In the genomic region with DNA sequence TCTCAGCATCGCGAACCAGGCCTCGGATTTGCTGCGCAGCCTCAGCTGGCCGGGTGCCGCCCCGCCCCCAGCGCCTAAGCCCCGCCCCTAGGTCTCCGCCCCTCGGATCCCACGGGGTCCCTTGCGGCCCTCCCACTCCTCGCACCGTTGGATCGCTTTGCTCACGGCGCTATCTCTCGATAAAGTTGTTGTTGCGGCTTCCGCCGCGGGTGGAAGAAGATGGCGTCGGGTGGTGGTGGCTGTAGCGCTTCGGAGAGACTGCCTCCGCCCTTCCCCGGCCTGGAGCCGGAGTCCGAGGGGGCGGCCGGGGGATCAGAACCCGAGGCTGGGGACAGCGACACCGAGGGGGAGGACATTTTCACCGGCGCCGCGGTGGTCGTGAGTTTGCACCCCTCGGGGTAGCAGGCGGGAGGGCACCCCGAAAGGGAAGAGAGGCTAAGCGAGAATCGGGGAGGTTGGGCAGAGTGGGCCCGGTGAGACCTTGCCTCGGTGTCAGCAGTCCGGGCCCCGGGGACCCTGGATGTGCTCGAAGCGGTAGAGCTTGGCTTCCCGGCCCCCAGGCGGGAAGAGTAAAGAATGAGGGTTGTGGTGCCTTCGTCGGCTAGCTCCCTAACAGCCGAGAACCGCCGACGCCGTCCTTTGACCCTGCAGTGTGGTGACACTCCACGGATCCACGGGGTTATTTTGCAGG, we compare ENCODE assay signal across 8 cellular contexts. TPM values are rescaled to one million over a fixed set of nuclear protein-coding genes. Genes with fewer than 3 reads are reported as not detected.
DNase-seq lines count a peak whose midpoint lies in the region; ATAC-seq and TF ChIP-seq lines count a peak whose summit lies in the region.

A gene with protein sequence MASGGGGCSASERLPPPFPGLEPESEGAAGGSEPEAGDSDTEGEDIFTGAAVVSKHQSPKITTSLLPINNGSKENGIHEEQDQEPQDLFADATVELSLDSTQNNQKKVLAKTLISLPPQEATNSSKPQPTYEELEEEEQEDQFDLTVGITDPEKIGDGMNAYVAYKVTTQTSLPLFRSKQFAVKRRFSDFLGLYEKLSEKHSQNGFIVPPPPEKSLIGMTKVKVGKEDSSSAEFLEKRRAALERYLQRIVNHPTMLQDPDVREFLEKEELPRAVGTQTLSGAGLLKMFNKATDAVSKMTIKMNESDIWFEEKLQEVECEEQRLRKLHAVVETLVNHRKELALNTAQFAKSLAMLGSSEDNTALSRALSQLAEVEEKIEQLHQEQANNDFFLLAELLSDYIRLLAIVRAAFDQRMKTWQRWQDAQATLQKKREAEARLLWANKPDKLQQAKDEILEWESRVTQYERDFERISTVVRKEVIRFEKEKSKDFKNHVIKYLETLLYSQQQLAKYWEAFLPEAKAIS (plus strand): TSS at position 188 of the 691 bp plus-strand sequence. CDS start 32 bp downstream, at position 220.

- H3K27ac ChIP-seq in KMS-11 (peak within 1 kb of the TSS; percentile 30; the same call in 1 of the 2 replicates), epithelial cell of prostate (peak within 1 kb of the TSS; percentile 74)

- peak within 1 kb of the TSS; percentile 93 for H3K4me2 ChIP-seq in KMS-11

- no peaks in the 10 kb centered on the region for H3K36me3 ChIP-seq in KMS-11 (ENCODE audit: insufficient read depth)
- no peaks in the 10 kb centered on the region for H3K36me3 ChIP-seq in mucosa of descending colon (ENCODE audit: low read depth)

- no peaks in the 10 kb centered on the region for H3K27me3 ChIP-seq in KMS-11 (ENCODE audit: insufficient read depth, low read depth)

- H2AFZ ChIP-seq in KMS-11 (ENCODE audit: low read depth) = peak within 1 kb of the TSS; percentile 59

- peak within 1 kb of the TSS; percentile 71; the same call in 1 of the 2 replicates for H3K9ac ChIP-seq in KMS-11

- H3K4me1 ChIP-seq in KMS-11 (ENCODE audit: low read depth, poor library complexity, severe bottlenecking) = peaks cover 37% of the 10 kb centered on the region
- peaks cover 48% of the 10 kb centered on the region for H3K4me1 ChIP-seq in mucosa of descending colon (ENCODE audit: low read depth)

- DNase-seq in Caki2 (ENCODE audit: low read depth) (peak; percentile 80), epithelial cell of prostate (ENCODE audit: low read depth, low spot score) (peak; percentile 70), mucosa of descending colon (peak; percentile 96 to 98 (median 96))
- DNase-seq in activated T-cell treated with anti-CD3 and anti-CD28 coated beads, Interleukin-2, amount 50 U/mL, for 1 hour = peak; percentile 99
- DNase-seq in stimulated activated CD8-positive, alpha-beta memory T cell treated with anti-CD3 and anti-CD28 coated beads, Interleukin-2, amount 100 ng/mL, for 48 hours (ENCODE audit: low read depth in 2 of 2) = peak; percentile 92 to 98

- H3K4me3 ChIP-seq in KMS-11 (IDR thresholded peaks at IDR 0.05; ENCODE audit: insufficient read depth, low read depth, low read length) (no peak within 1 kb of the TSS), mucosa of descending colon (peak within 1 kb of the TSS; percentile 87)

- no peak for TF ChIP-seq CTCF in KMS-11 (conservative IDR thresholded peaks at IDR 0.05; ENCODE audit: low read depth, low read length)
- no peak for TF ChIP-seq CTCF in mucosa of descending colon (IDR thresholded peaks at IDR 0.05)

- intact Hi-C loops in mucosa of descending colon (cut with DNase I, micrococcal nuclease) = no loop called here

- no peaks in the 10 kb centered on the region for H4K20me1 ChIP-seq in KMS-11 (ENCODE audit: insufficient read depth)

- H3K79me2 ChIP-seq in KMS-11 (ENCODE audit: insufficient read depth, low read depth) = peaks cover 58% of the 10 kb centered on the region; the same call in 1 of the 2 replicates

- in situ Hi-C loops in Caki2 (cut with HindIII; ENCODE audit: low pct_unique_long_range_greater_than_20kb, low sequenced_read_pairs) = no loop called here

- no peaks in the 10 kb centered on the region for H3K9me3 ChIP-seq in mucosa of descending colon

- ATAC-seq in GM21529 (IDR thresholded peaks at IDR 0.05; ENCODE audit: unreplicated experiment) (peak; percentile 38), mucosa of descending colon (peak; percentile 83)

TF ChIP-seq in PFSK-1, 5 proteins besides CTCF, POLR2A, EP300 and RAD21:
- TF ChIP-seq SIN3A (IDR thresholded peaks at IDR 0.05; ENCODE audit: borderline replicate concordance, insufficient read depth, low read length) (peak; percentile 89), POLR2AphosphoS5 (IDR thresholded peaks at IDR 0.05; ENCODE audit: low read depth, low read length) (peak; percentile 90; the same call in 1 of the 2 replicates), FOXP2 (optimal IDR thresholded peaks at IDR 0.05; ENCODE audit: borderline replicate concordance, extremely low read depth, extremely low read length, insufficient read depth) (peak; percentile 89), TAF1 (IDR thresholded peaks at IDR 0.05; ENCODE audit: borderline replicate concordance, insufficient read depth, low read length) (peak; percentile 96)
- TF ChIP-seq, protein P1, sequence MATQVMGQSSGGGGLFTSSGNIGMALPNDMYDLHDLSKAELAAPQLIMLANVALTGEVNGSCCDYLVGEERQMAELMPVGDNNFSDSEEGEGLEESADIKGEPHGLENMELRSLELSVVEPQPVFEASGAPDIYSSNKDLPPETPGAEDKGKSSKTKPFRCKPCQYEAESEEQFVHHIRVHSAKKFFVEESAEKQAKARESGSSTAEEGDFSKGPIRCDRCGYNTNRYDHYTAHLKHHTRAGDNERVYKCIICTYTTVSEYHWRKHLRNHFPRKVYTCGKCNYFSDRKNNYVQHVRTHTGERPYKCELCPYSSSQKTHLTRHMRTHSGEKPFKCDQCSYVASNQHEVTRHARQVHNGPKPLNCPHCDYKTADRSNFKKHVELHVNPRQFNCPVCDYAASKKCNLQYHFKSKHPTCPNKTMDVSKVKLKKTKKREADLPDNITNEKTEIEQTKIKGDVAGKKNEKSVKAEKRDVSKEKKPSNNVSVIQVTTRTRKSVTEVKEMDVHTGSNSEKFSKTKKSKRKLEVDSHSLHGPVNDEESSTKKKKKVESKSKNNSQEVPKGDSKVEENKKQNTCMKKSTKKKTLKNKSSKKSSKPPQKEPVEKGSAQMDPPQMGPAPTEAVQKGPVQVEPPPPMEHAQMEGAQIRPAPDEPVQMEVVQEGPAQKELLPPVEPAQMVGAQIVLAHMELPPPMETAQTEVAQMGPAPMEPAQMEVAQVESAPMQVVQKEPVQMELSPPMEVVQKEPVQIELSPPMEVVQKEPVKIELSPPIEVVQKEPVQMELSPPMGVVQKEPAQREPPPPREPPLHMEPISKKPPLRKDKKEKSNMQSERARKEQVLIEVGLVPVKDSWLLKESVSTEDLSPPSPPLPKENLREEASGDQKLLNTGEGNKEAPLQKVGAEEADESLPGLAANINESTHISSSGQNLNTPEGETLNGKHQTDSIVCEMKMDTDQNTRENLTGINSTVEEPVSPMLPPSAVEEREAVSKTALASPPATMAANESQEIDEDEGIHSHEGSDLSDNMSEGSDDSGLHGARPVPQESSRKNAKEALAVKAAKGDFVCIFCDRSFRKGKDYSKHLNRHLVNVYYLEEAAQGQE (IDR thresholded peaks at IDR 0.05; ENCODE audit: insufficient read depth in 1 of 2, low read depth in 2 of 2, low read length in 2 of 2) = peak; percentile 76 to 86

RNA-seq across cellular contexts. Expression of the gene that starts here (rescaled TPM):
- total RNA-seq in Caki2 (2014; rRNA removed; shearing (Covaris generic); ENCODE audit: low replicate concordance) = 91.5 and 92.0 TPM in 2 replicates
- 56.8 TPM for polyA plus RNA-seq in PFSK-1 (2012; ENCODE audit: insufficient read length, low read depth)
- total RNA-seq in mucosa of descending colon = 100 to 1,000 TPM; 110 to 122 (median 118) TPM
